ENCODE assay signal across 10 cellular contexts in genomic region chr4:110610940-110611785, GRCh38. TPM values are rescaled to one million over a fixed set of nuclear protein-coding genes. Genes with fewer than 3 reads are reported as not detected.
DNase-seq lines count a peak whose midpoint lies in the region; ATAC-seq, FAIRE-seq and TF ChIP-seq lines count a peak whose summit lies in the region.
"Had no signal": no experiment of that assay in that cellular context is flagged by ENCODE, and none has a peak within 500 bp of the region (broad histone marks: within the 10 kb centered on the region; RNA-seq: fewer than 3 reads in every experiment).

No MANE protein-coding gene starts in this region.

- TF ChIP-seq CTCF in HepG2 (CRISPR knock-in tag; IDR thresholded peaks at IDR 0.05) (no peak), psoas muscle (IDR thresholded peaks at IDR 0.05) (no peak)

- H3K4me1 ChIP-seq in HepG2 (ENCODE audit: insufficient read depth, low read length) (0 out of 2 replicates have a peak, but pooled peaks cover 7% of the 10 kb centered on the region), psoas muscle (peaks cover 3% of the 10 kb centered on the region)

- H3K9ac ChIP-seq in HepG2 (ENCODE audit: insufficient read depth, low read depth, low read length), result no peak overlapping the region

- CTCF ChIA-PET in HepG2 (lab: Yijun Ruan, JAX; ENCODE audit: low intra/inter-chr PET ratio, low total read pairs), result no interaction called here

- H3K27me3 ChIP-seq in HepG2 (ENCODE audit: control insufficient read depth in 1 of 2, insufficient read depth in 2 of 2, low read length in 2 of 2) (peaks cover 3 to 44% of the 10 kb centered on the region in 2 experiments; a peak in 4 of 5 replicates), psoas muscle (ENCODE audit: insufficient read depth in 3 of 3, low read length in 2 of 3) (peaks cover 0 to 19% (median 6%) of the 10 kb centered on the region in 3 donors)

- 52% methylated on average over 43 of the region's 50 CpGs for WGBS in HepG2 (ENCODE audit: low lambda C conversion rate)
- 39 to 42% (median 39%) methylated on average over 43 to 50 of the region's 50 CpGs for WGBS in psoas muscle, 3 donors

- H3K4me2 ChIP-seq in HepG2 (ENCODE audit: low read depth, low read length), result no peak overlapping the region

- H3K36me3 ChIP-seq in HepG2 (replicated peaks in 1 of 2; ENCODE audit: control insufficient read depth in 1 of 2, insufficient read depth in 2 of 2, low read length in 2 of 2) (no peaks in the 10 kb centered on the region), psoas muscle (ENCODE audit: insufficient read depth in 1 of 2, low read depth in 1 of 2) (no peaks in the 10 kb centered on the region)

- no peak for DNase-seq in HepG2 (ENCODE audit: low spot score)
- no peak for DNase-seq in NCI-H774 (lab: John Stamatoyannopoulos, UW)
- DNase-seq in psoas muscle, result no peak
- no peak for DNase-seq in UCSD-AML1 (lab: John Stamatoyannopoulos, UW; ENCODE audit: unreplicated experiment)
- DNase-seq in SKM-1 treated with dmso at 0.1 percent for 144 hours (lab: John Stamatoyannopoulos, UW; ENCODE audit: unreplicated experiment), result no peak
- DNase-seq: activated CD4-positive, CD25-positive, alpha-beta regulatory T cell treated with anti-CD3 and anti-CD28 coated beads, Interleukin-2, amount 50 U/mL, for 72 hours had no signal

- no peak for FAIRE-seq in HepG2 (lab: Jason Lieb, UNC)

- H4K20me1 ChIP-seq in HepG2 (ENCODE audit: insufficient read depth, low read length), result no peaks in the 10 kb centered on the region

- H3K27ac ChIP-seq in HepG2 (ENCODE audit: extremely low read length, insufficient read depth, low read length), result no peak overlapping the region
- no peak overlapping the region for H3K27ac ChIP-seq in psoas muscle

- POLR2A ChIA-PET in HepG2 (lab: Yijun Ruan, JAX), result no interaction called here

- TF ChIP-seq RAD21 in HepG2 (CRISPR knock-in tag; IDR thresholded peaks at IDR 0.05), result no peak

- no peak for TF ChIP-seq POLR2A in HepG2 (IDR thresholded peaks at IDR 0.05; ENCODE audit: insufficient read depth in 1 of 2, low read depth in 2 of 2, low read length in 2 of 2)

- no peaks in the 10 kb centered on the region for H3K9me3 ChIP-seq in HepG2 (ENCODE audit: low read length)
- H3K9me3 ChIP-seq in psoas muscle, result no peaks in the 10 kb centered on the region

- no peak overlapping the region for H2AFZ ChIP-seq in HepG2 (ENCODE audit: low read length)

- no TSS peak for BruUV-seq in HepG2 (replicated peaks; lab: Mats Ljungman, UMichigan)

- H3K4me3 ChIP-seq in HepG2 (replicated peaks in 1 of 3; ENCODE audit: insufficient read depth in 1 of 3, low read depth in 2 of 3, low read length in 3 of 3) (no peak overlapping the region), psoas muscle (no peak overlapping the region)

- intact Hi-C loops in HepG2 (cut with micrococcal nuclease; ENCODE audit: unreplicated experiment) (no loop called here), psoas muscle (cut with DNase I) (no loop called here)

- no peaks in the 10 kb centered on the region for H3K79me2 ChIP-seq in HepG2 (ENCODE audit: insufficient read depth, low read length)

- in situ Hi-C loops in HepG2 (cut with HindIII; ENCODE audit: extremely low pct_ligation_motif_present, low pct_unique_long_range_greater_than_20kb), result no loop called here

- TF ChIP-seq EP300 in HepG2 (IDR thresholded peaks at IDR 0.05; ENCODE audit: low read depth in 2 of 2, low read length in 2 of 2), result no peak
- no peak for TF ChIP-seq EP300 in HepG2 (CRISPR knock-in tag; IDR thresholded peaks at IDR 0.05; ENCODE audit: borderline replicate concordance)

- ATAC-seq in GM18499 (IDR thresholded peaks at IDR 0.05; ENCODE audit: insufficient read depth, unreplicated experiment) (peak; percentile 63), GM21619 (IDR thresholded peaks at IDR 0.05; ENCODE audit: unreplicated experiment) (peak; percentile 89), HG03571 (IDR thresholded peaks at IDR 0.05; ENCODE audit: unreplicated experiment) (peak; percentile 92), HepG2 (peak; percentile 42), psoas muscle (no peak)

TF ChIP-seq in HepG2, 621 proteins besides CTCF, POLR2A, EP300 and RAD21:
- TF ChIP-seq ZNF644 (CRISPR knock-in tag; IDR thresholded peaks at IDR 0.05; ENCODE audit: low read depth) (no peak), MTA3 (CRISPR knock-in tag; IDR thresholded peaks at IDR 0.05) (no peak), TBX3 (IDR thresholded peaks at IDR 0.05; ENCODE audit: borderline replicate concordance) (no peak), ARID5B (CRISPR knock-in tag; IDR thresholded peaks at IDR 0.05) (no peak)

RNA-seq across cellular contexts. Expression of gene PITX2, which starts 11.7 kb away (rescaled TPM):
- total RNA-seq in HepG2 (2016; rRNA removed; fragmentation: Illumina TruSeq; extraction: Trizol) (not detected in 2 replicates), psoas muscle (10 to 100 TPM; 15.7 to 57.9 (median 43.6) TPM)
- not detected in 2 replicates for total RNA-seq in HepG2 (2016; cell fraction: cytosol; rRNA removed; fragmentation: Illumina TruSeq; extraction: Trizol; ENCODE audit: low read depth)
- total RNA-seq in HepG2 (2016; cell fraction: insoluble cytoplasmic fraction; rRNA removed; fragmentation: Illumina TruSeq; extraction: Trizol), result not detected in 2 replicates
- not detected in 2 replicates for total RNA-seq in HepG2 (2016; cell fraction: membrane; rRNA removed; fragmentation: Illumina TruSeq; extraction: Trizol)
- not detected in 2 replicates for total RNA-seq in HepG2 (2016; cell fraction: nucleus; rRNA removed; fragmentation: Illumina TruSeq; extraction: Trizol)
- polyA plus RNA-seq in HepG2 (2011; rRNA removed) (not detected in 2 replicates), psoas muscle (10 to 100 TPM; 12.4 to 66.3 (median 54.2) TPM)
- not detected in 2 replicates for polyA plus RNA-seq in HepG2 (2011; cell fraction: cytosol; rRNA removed)
- not detected in 2 replicates for polyA plus RNA-seq in HepG2 (2011; cell fraction: nucleus; rRNA removed)
- not detected in 2 replicates for polyA plus RNA-seq in HepG2 (2012)
- polyA plus RNA-seq in HepG2 (2016; cell fraction: cytosol; fragmentation: Illumina TruSeq; extraction: Trizol; ENCODE audit: low read depth), result not detected in 2 replicates
- not detected in 2 replicates for polyA plus RNA-seq in HepG2 (2016; cell fraction: insoluble cytoplasmic fraction; fragmentation: Illumina TruSeq; extraction: Trizol; ENCODE audit: low read depth)
- not detected in 2 replicates for polyA plus RNA-seq in HepG2 (2016; cell fraction: membrane; fragmentation: Illumina TruSeq; extraction: Trizol; ENCODE audit: low read depth)
- polyA plus RNA-seq in HepG2 (2016; cell fraction: nucleus; fragmentation: Illumina TruSeq; extraction: Trizol; ENCODE audit: insufficient read depth, low read depth), result not detected in 2 replicates
- polyA minus RNA-seq in HepG2 (2011; rRNA and poly(A)+ RNA removed; ENCODE audit: low replicate concordance), result 7.3 TPM in 1 of 2 replicates, not detected in the other
- not detected in 2 replicates for polyA minus RNA-seq in HepG2 (2011; cell fraction: cytosol; rRNA and poly(A)+ RNA removed)
- not detected in 2 replicates for polyA minus RNA-seq in HepG2 (2011; cell fraction: nucleus; rRNA and poly(A)+ RNA removed)
- total RNA-seq: temporal lobe had no signal

Comparison
In these comparisons a context has a peak if more than half of its experiments do, and no peak if none do; other contexts are left out.
1. ATAC-seq: peak in GM18499 (single experiment), GM21619 (single experiment), HG03571 (single experiment) and HepG2 (single experiment); none in psoas muscle (0 of 4).
2. RNA of gene PITX2, which starts 11.7 kb away (total RNA-seq): 15.7 to 57.9 TPM in psoas muscle; not detected in HepG2; every median in the first group is over 10 times any median in the second.